Comparison of ENCODE assay signal across 1 cellular context in genomic region chr13:24716446-24716845, GRCh38.
TF ChIP-seq lines count a peak whose summit lies in the region.

No MANE protein-coding gene starts in this region.

TF ChIP-seq in WTC11, 78 proteins besides CTCF, POLR2A, EP300 and RAD21 (continued from another document):
- TF ChIP-seq SOX15 (CRISPR knock-in tag; IDR thresholded peaks at IDR 0.05) (no peak), TEAD1 (CRISPR knock-in tag; IDR thresholded peaks at IDR 0.05) (no peak), IRF2 (CRISPR knock-in tag; IDR thresholded peaks at IDR 0.05; ENCODE audit: borderline replicate concordance, low read depth) (no peak), SP1 (CRISPR knock-in tag; conservative IDR thresholded peaks at IDR 0.05) (no peak), NR1H2 (CRISPR knock-in tag; IDR thresholded peaks at IDR 0.05) (no peak), ZNF263 (CRISPR knock-in tag; IDR thresholded peaks at IDR 0.05; ENCODE audit: low read depth) (no peak)
- TF ChIP-seq, protein P1, sequence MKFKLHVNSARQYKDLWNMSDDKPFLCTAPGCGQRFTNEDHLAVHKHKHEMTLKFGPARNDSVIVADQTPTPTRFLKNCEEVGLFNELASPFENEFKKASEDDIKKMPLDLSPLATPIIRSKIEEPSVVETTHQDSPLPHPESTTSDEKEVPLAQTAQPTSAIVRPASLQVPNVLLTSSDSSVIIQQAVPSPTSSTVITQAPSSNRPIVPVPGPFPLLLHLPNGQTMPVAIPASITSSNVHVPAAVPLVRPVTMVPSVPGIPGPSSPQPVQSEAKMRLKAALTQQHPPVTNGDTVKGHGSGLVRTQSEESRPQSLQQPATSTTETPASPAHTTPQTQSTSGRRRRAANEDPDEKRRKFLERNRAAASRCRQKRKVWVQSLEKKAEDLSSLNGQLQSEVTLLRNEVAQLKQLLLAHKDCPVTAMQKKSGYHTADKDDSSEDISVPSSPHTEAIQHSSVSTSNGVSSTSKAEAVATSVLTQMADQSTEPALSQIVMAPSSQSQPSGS (CRISPR knock-in tag; IDR thresholded peaks at IDR 0.05; ENCODE audit: borderline replicate concordance, low read depth) = no peak
